8 cellular contexts compared by ENCODE assay signal in the genomic region with DNA sequence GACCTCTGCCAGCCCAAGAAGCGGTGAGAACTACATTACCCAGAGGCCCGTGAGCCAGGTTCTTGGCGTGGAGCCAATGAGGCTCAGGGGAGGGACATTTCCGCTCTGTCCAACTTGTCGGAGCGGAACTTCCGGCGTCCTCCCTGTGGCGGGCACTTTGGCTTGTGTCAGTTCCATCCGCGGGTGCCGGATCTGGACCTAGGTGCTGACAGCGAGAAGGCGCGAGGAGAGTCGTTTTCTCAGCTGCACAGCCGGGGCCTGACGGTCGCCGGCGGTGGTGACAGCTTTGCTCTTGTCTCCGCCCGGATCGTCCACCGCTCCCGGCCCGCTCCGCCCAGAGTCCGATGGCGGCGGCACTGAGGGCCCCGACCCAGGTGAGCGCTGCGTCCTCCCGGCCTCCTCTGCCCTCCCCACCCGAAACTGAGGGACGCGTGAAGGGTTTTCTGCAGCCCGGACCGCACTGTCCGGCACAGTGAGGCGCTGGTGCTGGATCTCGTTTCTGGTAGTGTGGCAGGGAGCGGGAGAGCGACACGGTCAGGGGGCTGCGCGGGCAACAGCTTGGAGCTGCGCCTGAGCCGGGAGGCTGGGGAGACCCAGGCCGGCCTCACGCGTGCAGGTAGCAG.
A peak's percentile ranks its signal among the peaks of the same experiment; 100 is the strongest.
DNase-seq lines count a peak whose midpoint lies in the region; ATAC-seq lines count a peak whose summit lies in the region.

Gene ZNF530 (plus strand): TSS at position 125 of the 623 bp plus-strand sequence. CDS start 4,461 bp downstream, outside the sequence.

- ATAC-seq in GM18868 (IDR thresholded peaks at IDR 0.05; ENCODE audit: unreplicated experiment) (peak; percentile 98), HG03135 (IDR thresholded peaks at IDR 0.05; ENCODE audit: unreplicated experiment) (peak; percentile 91)

- H3K4me3 ChIP-seq in ACC112 (ENCODE audit: low read depth, low read length): peak within 1 kb of the TSS; percentile 83

- H3K36me3 ChIP-seq in ACC112 (ENCODE audit: insufficient read depth, low read length): peaks cover 13% of the 10 kb centered on the region

- H3K4me1 ChIP-seq in ACC112 (ENCODE audit: control insufficient read depth, insufficient read depth, low read length, unreplicated experiment): peaks cover 3% of the 10 kb centered on the region

- peaks cover 21% of the 10 kb centered on the region for H3K79me2 ChIP-seq in ACC112 (ENCODE audit: control insufficient read depth, insufficient read depth, low read length, unreplicated experiment)

- H2AFZ ChIP-seq in ACC112 (ENCODE audit: low read length, unreplicated experiment): peak within 1 kb of the TSS; percentile 67

- no peak within 1 kb of the TSS for H3K27ac ChIP-seq in ACC112 (ENCODE audit: low read depth, low read length)

- no peaks in the 10 kb centered on the region for H3K27me3 ChIP-seq in ACC112 (ENCODE audit: insufficient read depth, low read length)

- DNase-seq in NCI-H2227 (lab: John Stamatoyannopoulos, UW; ENCODE audit: unreplicated experiment) (peak; percentile 99), cerebellar cortex (ENCODE audit: low spot score) (peak; percentile 96), islet precursor cell (peak; percentile 96)
- peak; percentile 67 for DNase-seq in activated CD4-positive, CD25-positive, alpha-beta regulatory T cell treated with anti-CD3 and anti-CD28 coated beads, Interleukin-2, amount 50 U/mL, for 16 hours (ENCODE audit: low read depth, low spot score)
- peak; percentile 88 for DNase-seq in stimulated activated CD4-positive, alpha-beta T cell treated with anti-CD3 and anti-CD28 coated beads, Interleukin-12 subunit alpha, Interleukin-12 subunit beta, amount 100 ng/mL, for 4 hours
